15 cellular contexts compared by ENCODE assay signal in genomic region chr6:73231986-73232391, GRCh38. TPM values are rescaled to one million over a fixed set of nuclear protein-coding genes. Genes with fewer than 3 reads are reported as not detected.
DNase-seq lines count a peak whose midpoint lies in the region; ATAC-seq and TF ChIP-seq lines count a peak whose summit lies in the region.
"Had no signal": no experiment of that assay in that cellular context is flagged by ENCODE, and none has a peak within 500 bp of the region (broad histone marks: within the 10 kb centered on the region; RNA-seq: fewer than 3 reads in every experiment).

No MANE protein-coding gene starts in this region.

- H3K36me3 Mint-ChIP-seq in HFFc6 (ENCODE audit: low read depth) = peaks cover 5% of the 10 kb centered on the region; the same call in 1 of the 2 replicates
- H3K36me3 Mint-ChIP-seq: WTC11 had no signal

- no peak overlapping the region for H3K27ac Mint-ChIP-seq in HFFc6
- H3K27ac Mint-ChIP-seq: WTC11 had no signal

- ATAC-seq in GM18858 (IDR thresholded peaks at IDR 0.05; ENCODE audit: unreplicated experiment) = peak; percentile 85
- ATAC-seq in HG02678 (IDR thresholded peaks at IDR 0.05; ENCODE audit: unreplicated experiment) = peak; percentile 59
- ATAC-seq in GM21619 (IDR thresholded peaks at IDR 0.05; ENCODE audit: unreplicated experiment) = no peak
- no peak for ATAC-seq in GM18502 (IDR thresholded peaks at IDR 0.05; ENCODE audit: poor library complexity, unreplicated experiment)
- ATAC-seq: gastrocnemius medialis, HCT116, WTC11 had no signal

- no peaks in the 10 kb centered on the region for H3K9me3 Mint-ChIP-seq in HFFc6
- H3K9me3 Mint-ChIP-seq: WTC11 had no signal

- H3K4me1 Mint-ChIP-seq in HFFc6 (ENCODE audit: low read depth) = peaks cover 55% of the 10 kb centered on the region

- DNase-seq in NCI-H526 treated with DMSO at 0.1 percent for 48 hours (lab: John Stamatoyannopoulos, UW) (peak; percentile 65), fibroblast of peridontal ligament (ENCODE audit: extremely low read depth) (peak; percentile 14), HFFc6 (no peak), amniotic stem cell (lab: John Stamatoyannopoulos, UW) (no peak)
- DNase-seq: effector CD4-positive, alpha-beta T cell; gastrocnemius medialis had no signal

- TF ChIP-seq CTCF in HFFc6 (IDR thresholded peaks at IDR 0.05) = no peak

- H3K4me3 Mint-ChIP-seq in HFFc6 = no peak overlapping the region
- H3K4me3 Mint-ChIP-seq: WTC11 had no signal

- no peaks in the 10 kb centered on the region for H3K27me3 Mint-ChIP-seq in HFFc6 (ENCODE audit: insufficient read depth)

RNA-seq across cellular contexts. Expression of gene KHDC1L, which starts 6.7 kb away (rescaled TPM):
- total RNA-seq in HFFc6 (2021; fragmentation: NEBNext Ultra II Directional; extraction: Animal tissue kit (Norgen Biotek cat#: 25700)) = under 1 TPM in 2 of 6 experiments, not detected in 4; 0.37 to 0.55 TPM
- total RNA-seq: astrocyte, gastrocnemius medialis, kidney epithelial cell, subcutaneous adipose tissue had no signal

RNA-seq across cellular contexts. Expression of gene KHDC1, which starts 31.0 kb away (rescaled TPM):
- 1 to 10 TPM; 4.8 to 6.3 (median 5.9) TPM for total RNA-seq in HFFc6 (2021; fragmentation: NEBNext Ultra II Directional; extraction: Animal tissue kit (Norgen Biotek cat#: 25700))
- total RNA-seq: gastrocnemius medialis had no signal

Comparison
In these comparisons a context has a peak if more than half of its experiments do, and no peak if none do; other contexts are left out.
1. ATAC-seq: peak in GM18858 (single experiment) and HG02678 (single experiment); none in GM21619 (single experiment) and GM18502 (single experiment).
2. DNase-seq: peak in NCI-H526 treated with DMSO at 0.1 percent for 48 hours (single experiment) and fibroblast of peridontal ligament (single experiment); none in HFFc6 (single experiment) and amniotic stem cell (single experiment).